Comparison of ENCODE assay signal across 13 cellular contexts in genomic region chr11:96211433-96211832, GRCh38.
DNase-seq lines count a peak whose midpoint lies in the region; ATAC-seq, FAIRE-seq and TF ChIP-seq lines count a peak whose summit lies in the region.
"Had no signal": no experiment of that assay in that cellular context is flagged by ENCODE, and none has a peak within 500 bp of the region (broad histone marks: within the 10 kb centered on the region; RNA-seq: fewer than 3 reads in every experiment).

No MANE protein-coding gene starts in this region.

- peaks cover 85% of the 10 kb centered on the region for H3K4me1 Mint-ChIP-seq in activated naive CD4-positive, alpha-beta T cell treated with anti-CD3 and anti-CD28 coated beads for 36 hours (ENCODE audit: low read depth)
- H3K4me1 Mint-ChIP-seq in mesothelial cell of epicardium = peaks cover 65% of the 10 kb centered on the region

- H3K9me3 Mint-ChIP-seq in activated naive CD4-positive, alpha-beta T cell treated with anti-CD3 and anti-CD28 coated beads for 36 hours = no peaks in the 10 kb centered on the region
- no peaks in the 10 kb centered on the region for H3K9me3 Mint-ChIP-seq in mesothelial cell of epicardium

- peak overlapping the region; percentile 96 for H3K27ac Mint-ChIP-seq in activated naive CD4-positive, alpha-beta T cell treated with anti-CD3 and anti-CD28 coated beads for 36 hours
- H3K27ac Mint-ChIP-seq in mesothelial cell of epicardium = peak overlapping the region; percentile 3

- peaks cover 5% of the 10 kb centered on the region for H3K36me3 Mint-ChIP-seq in activated naive CD4-positive, alpha-beta T cell treated with anti-CD3 and anti-CD28 coated beads for 36 hours (ENCODE audit: low read depth)
- no peaks in the 10 kb centered on the region for H3K36me3 Mint-ChIP-seq in mesothelial cell of epicardium

- H3K36me3 ChIP-seq in right atrium auricular region (no peaks in the 10 kb centered on the region), upper lobe of left lung (no peaks in the 10 kb centered on the region)

- H3K27ac ChIP-seq in right atrium auricular region = peak overlapping the region; percentile 74 to 78
- H3K27ac ChIP-seq in upper lobe of left lung = peak overlapping the region in 3 of 4 donors; percentile 68 to 87 (median 82)

- H3K9me3 ChIP-seq in right atrium auricular region (no peaks in the 10 kb centered on the region), upper lobe of left lung (no peaks in the 10 kb centered on the region)
- H3K9me3 ChIP-seq: mucosa of descending colon had no signal

- ATAC-seq in upper lobe of left lung (ENCODE audit: low FRiP score in 2 of 2) (no peak), HG03025 (IDR thresholded peaks at IDR 0.05; ENCODE audit: low FRiP score, unreplicated experiment) (no peak)
- ATAC-seq: mucosa of descending colon, sciatic nerve had no signal

- H3K27me3 ChIP-seq in right atrium auricular region (no peaks in the 10 kb centered on the region), upper lobe of left lung (no peaks in the 10 kb centered on the region)

- FAIRE-seq in frontal cortex (lab: Jason Lieb, UNC) = no peak
- FAIRE-seq: GM18507 had no signal

- 81 to 89% methylated on average over 2 of the region's 2 CpGs for whole genome bisulfite sequencing in upper lobe of left lung, 2 donors

- DNase-seq in right atrium auricular region (ENCODE audit: low spot score) (no peak), cardiac septum (ENCODE audit: low spot score) (no peak), mesothelial cell of epicardium (ENCODE audit: low spot score in 2 of 2, unreplicated experiment in 2 of 2) (no peak), upper lobe of left lung (no peak), frontal cortex (ENCODE audit: low spot score in 2 of 2) (no peak), NCI-H1092 treated with DMSO at 0.1 percent for 48 hours (lab: John Stamatoyannopoulos, UW) (no peak)
- peak; percentile 73 for DNase-seq in activated naive CD4-positive, alpha-beta T cell treated with anti-CD3 and anti-CD28 coated beads for 36 hours
- DNase-seq: AML-193, caudate nucleus, mucosa of descending colon had no signal

- no peaks in the 10 kb centered on the region for H3K27me3 Mint-ChIP-seq in activated naive CD4-positive, alpha-beta T cell treated with anti-CD3 and anti-CD28 coated beads for 36 hours (ENCODE audit: low read depth)
- H3K27me3 Mint-ChIP-seq in mesothelial cell of epicardium (ENCODE audit: low read depth) = no peaks in the 10 kb centered on the region

- TF ChIP-seq CTCF in right atrium auricular region (IDR thresholded peaks at IDR 0.05) (no peak), mesothelial cell of epicardium (IDR thresholded peaks at IDR 0.05; ENCODE audit: unreplicated experiment) (no peak), upper lobe of left lung (IDR thresholded peaks at IDR 0.05) (no peak)

- peaks cover 0 to 65% of the 10 kb centered on the region in 2 donors for H3K4me1 ChIP-seq in right atrium auricular region
- H3K4me1 ChIP-seq in upper lobe of left lung = peaks cover 66 to 74% (median 71%) of the 10 kb centered on the region in 4 donors

- intact Hi-C loops in cardiac septum (cut with DNase I) = no loop called here
- intact Hi-C loops in activated naive CD4-positive, alpha-beta T cell treated with anti-CD3 and anti-CD28 coated beads for 36 hours (cut with micrococcal nuclease) = no loop called here

- CTCF ChIA-PET in activated naive CD4-positive, alpha-beta T cell treated with anti-CD3 and anti-CD28 coated beads for 36 hours (lab: Charles Lee) = interaction anchor here (0.6 to 1.6 kb wide), 5 partner anchors 11 to 1238 kb away, joined by 3 to 6 read pairs (median 3); partner anchors contain the start of gene MAML2

- H3K4me3 Mint-ChIP-seq in activated naive CD4-positive, alpha-beta T cell treated with anti-CD3 and anti-CD28 coated beads for 36 hours = peak overlapping the region; percentile 48
- no peak overlapping the region for H3K4me3 Mint-ChIP-seq in mesothelial cell of epicardium

- no peak for TF ChIP-seq EP300 in upper lobe of left lung (IDR thresholded peaks at IDR 0.05)

- H3K4me3 ChIP-seq in right atrium auricular region (no peak overlapping the region), upper lobe of left lung (no peak overlapping the region)
- H3K4me3 ChIP-seq: mucosa of descending colon had no signal

- no peak for TF ChIP-seq POLR2A in upper lobe of left lung (IDR thresholded peaks at IDR 0.05)
